In the genomic region with DNA sequence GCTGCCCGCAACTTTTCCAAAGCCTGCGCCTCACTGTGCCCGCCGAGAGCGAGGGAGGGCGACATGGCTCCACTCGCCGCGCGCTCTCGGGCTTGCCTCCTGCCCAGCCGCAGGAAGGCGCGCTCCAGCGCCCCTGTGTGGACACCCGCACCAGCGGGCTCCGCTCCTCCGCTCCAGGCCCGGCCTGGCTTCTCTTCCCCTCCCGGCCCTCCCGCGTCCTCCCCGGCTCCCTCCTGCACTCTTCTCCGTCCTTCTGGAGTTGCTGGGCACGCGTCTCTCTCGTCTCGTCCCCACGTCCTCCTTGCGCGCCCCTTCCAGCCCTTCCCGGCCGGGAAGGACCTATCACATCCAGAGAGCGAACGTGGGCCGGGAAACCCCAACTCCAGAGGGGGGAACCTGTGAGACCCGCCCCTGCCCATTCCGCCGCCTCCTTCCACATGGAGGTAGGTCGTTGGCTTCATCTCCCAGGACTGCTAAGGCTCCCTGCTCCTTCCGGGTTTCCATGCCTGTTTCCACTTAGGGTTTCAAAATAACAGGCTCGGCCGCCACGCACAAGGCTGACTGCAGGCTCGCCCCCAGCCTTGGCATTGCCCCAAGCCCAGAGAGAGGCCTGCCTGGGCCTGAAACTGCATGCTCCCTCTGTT, we compare ENCODE assay signal across 8 cellular contexts.
DNase-seq lines count a peak whose midpoint lies in the region; ATAC-seq, FAIRE-seq and TF ChIP-seq lines count a peak whose summit lies in the region.
"Not testable (repeated sequence)": the region's sequence is repeated elsewhere in the genome, so short reads cannot be mapped to it uniquely, and the experiment has no call there.

No MANE protein-coding gene starts in this region.

- not testable (repeated sequence) for H3K9me3 ChIP-seq in Panc1 (ENCODE audit: control insufficient read depth, insufficient read depth, low read depth, low read length); endothelial cell of umbilical vein (replicated peaks; ENCODE audit: control insufficient read depth, insufficient read depth, low read length); neuronal stem cell (replicated peaks in 1 of 2; ENCODE audit: control insufficient read depth in 2 of 2, insufficient read depth in 1 of 2, low read depth in 1 of 2, low read length in 2 of 2)

- CTCF ChIA-PET in Panc1 (lab: Charles Lee); endothelial cell of umbilical vein (lab: Charles Lee): not testable (repeated sequence)

- H3K18ac ChIP-seq in neuronal stem cell (ENCODE audit: low read length), result peak overlapping the region; percentile 84

- POLR2A ChIA-PET in Panc1 (lab: Charles Lee); endothelial cell of umbilical vein (lab: Charles Lee): not testable (repeated sequence)

- not testable (repeated sequence) for H3K4ac ChIP-seq in neuronal stem cell (ENCODE audit: low read length)

- H4K20me1 ChIP-seq in endothelial cell of umbilical vein (replicated peaks; ENCODE audit: control insufficient read depth, extremely low read depth, insufficient read depth, low read length), result not testable (repeated sequence)

- not testable (repeated sequence) for TF ChIP-seq POLR2A in endothelial cell of umbilical vein (IDR thresholded peaks at IDR 0.05; ENCODE audit: low read depth, low read length)

- not testable (repeated sequence) for H4K91ac ChIP-seq in neuronal stem cell (ENCODE audit: low read depth, low read length, poor library complexity)

- peak overlapping the region; percentile 86 for H4K8ac ChIP-seq in neuronal stem cell (ENCODE audit: low read depth, low read length)

- H3K23ac ChIP-seq in neuronal stem cell (ENCODE audit: low read depth, low read length, poor library complexity), result not testable (repeated sequence)

- peak; percentile 80 for DNase-seq in DMS 273 treated with DMSO at 0.1 percent for 48 hours (lab: John Stamatoyannopoulos, UW)
- peak; percentile 18 for DNase-seq in NCI-H1092 (lab: John Stamatoyannopoulos, UW)
- not testable (repeated sequence) for DNase-seq in Panc1 (ENCODE audit: low read depth, low spot score); endothelial cell of umbilical vein (ENCODE audit: low read depth, low spot score)
- peak; percentile 10 for DNase-seq in iris pigment epithelial cell (ENCODE audit: low read depth)
- DNase-seq in neuronal stem cell (ENCODE audit: low spot score), result peak; percentile 40
- peak in 25 of 49 donors; percentile 16 to 81 (median 40) for DNase-seq in substantia nigra (lab: John Stamatoyannopoulos, UW)

- H3K79me1 ChIP-seq in neuronal stem cell (ENCODE audit: low read depth, low read length), result not testable (repeated sequence)

- H3K9me1 ChIP-seq in endothelial cell of umbilical vein (replicated peaks; ENCODE audit: control insufficient read depth, extremely low read depth, insufficient read depth, low read length), result not testable (repeated sequence)

- H3K27ac ChIP-seq in Panc1 (ENCODE audit: low read length); endothelial cell of umbilical vein (ENCODE audit: insufficient read depth, low read depth, low read length); neuronal stem cell (replicated peaks; ENCODE audit: low read length): not testable (repeated sequence)
- H3K27ac ChIP-seq in substantia nigra (ENCODE audit: low read depth, low read length, poor library complexity, severe bottlenecking), result peak overlapping the region; percentile 35

- not testable (repeated sequence) for H3K4me1 ChIP-seq in Panc1 (ENCODE audit: control insufficient read depth, insufficient read depth, low read length); endothelial cell of umbilical vein (ENCODE audit: control insufficient read depth, extremely low read depth, insufficient read depth, low read length); neuronal stem cell (ENCODE audit: control insufficient read depth in 2 of 2, insufficient read depth in 1 of 2, low read depth in 1 of 2, low read length in 2 of 2)

- peak overlapping the region; percentile 75 for H2BK12ac ChIP-seq in neuronal stem cell (ENCODE audit: low read length)

- H3K4me2 ChIP-seq in endothelial cell of umbilical vein (ENCODE audit: insufficient read depth, low read length), result not testable (repeated sequence)
- H3K4me2 ChIP-seq in neuronal stem cell (ENCODE audit: insufficient read depth, low read length, poor library complexity, severe bottlenecking), result peak overlapping the region; percentile 86

- dilution Hi-C loops in endothelial cell of umbilical vein (cut with MboI; ENCODE audit: extremely low pct_ligation_motif_present, low sequenced_read_pairs), result not testable (repeated sequence)

- no CpG with 5 or more reads among the region's 46 CpGs for WGBS in neuronal stem cell (ENCODE audit: extremely low coverage in 2 of 2, insufficient read length in 2 of 2, insufficient replicate concordance in 1 of 2), 2 donors

- peaks cover 13% of the 10 kb centered on the region for H3K27me3 Mint-ChIP-seq in activated naive CD4-positive, alpha-beta T cell treated with anti-CD3 and anti-CD28 coated beads, Interleukin-2, amount 50 U/mL, for 24 hours

- not testable (repeated sequence) for H3K9ac ChIP-seq in endothelial cell of umbilical vein (replicated peaks; ENCODE audit: extremely low read depth, insufficient read depth, low read length)
- H3K9ac ChIP-seq in neuronal stem cell (ENCODE audit: low read depth, low read length, poor library complexity), result peak overlapping the region; percentile 77

- H2AK5ac ChIP-seq in neuronal stem cell (ENCODE audit: low read depth, low read length), result not testable (repeated sequence)

- intact Hi-C loops in Panc1 (cut with micrococcal nuclease; ENCODE audit: unreplicated experiment), result loop anchor here (5.0 kb wide), 1 partner anchor 167 kb away; no protein-coding TSS in a partner anchor
- intact Hi-C loops in endothelial cell of umbilical vein (cut with micrococcal nuclease), result loop anchor here (5.0 kb wide), 1 partner anchor 167 kb away; no protein-coding TSS in a partner anchor

- FAIRE-seq in endothelial cell of umbilical vein (lab: Jason Lieb, UNC), result not testable (repeated sequence)

- not testable (repeated sequence) for H2AFZ ChIP-seq in endothelial cell of umbilical vein (ENCODE audit: low read depth, low read length)
- H2AFZ ChIP-seq in neuronal stem cell (ENCODE audit: low read length), result peak overlapping the region; percentile 89

- not testable (repeated sequence) for TF ChIP-seq CTCF in Panc1 (IDR thresholded peaks at IDR 0.05)
- peak in 1 of 2 donors; percentile 0 for TF ChIP-seq CTCF in endothelial cell of umbilical vein (IDR thresholded peaks at IDR 0.05; ENCODE audit: extremely low read depth in 1 of 2, insufficient read depth in 1 of 2, low read depth in 1 of 2, low read length in 2 of 2)

- in situ Hi-C loops in Panc1 (cut with HindIII; ENCODE audit: low pct_unique_long_range_greater_than_20kb, low sequenced_read_pairs), result not testable (repeated sequence)

- H3K27ac Mint-ChIP-seq in activated naive CD4-positive, alpha-beta T cell treated with anti-CD3 and anti-CD28 coated beads, Interleukin-2, amount 50 U/mL, for 24 hours, result peak overlapping the region; percentile 65

- not testable (repeated sequence) for H2BK15ac ChIP-seq in neuronal stem cell (ENCODE audit: low read length)

- peaks cover 20% of the 10 kb centered on the region for H3K4me1 Mint-ChIP-seq in activated naive CD4-positive, alpha-beta T cell treated with anti-CD3 and anti-CD28 coated beads, Interleukin-2, amount 50 U/mL, for 24 hours

- peak overlapping the region; percentile 9 for H3K14ac ChIP-seq in neuronal stem cell (ENCODE audit: low read length)

- peak; percentile 94 for ATAC-seq in Panc1

- H3K27me3 ChIP-seq in Panc1 (ENCODE audit: control insufficient read depth, insufficient read depth, low read length); endothelial cell of umbilical vein (ENCODE audit: control insufficient read depth in 2 of 2, insufficient read depth in 2 of 2, low read length in 2 of 2): not testable (repeated sequence)
- H3K27me3 ChIP-seq in neuronal stem cell (ENCODE audit: control insufficient read depth in 3 of 3, insufficient read depth in 3 of 3, low read depth in 1 of 3, low read length in 3 of 3), result peaks cover 0 to 16% (median 4%) of the 10 kb centered on the region in 3 experiments

- H2BK120ac ChIP-seq in neuronal stem cell (ENCODE audit: low read depth, low read length), result not testable (repeated sequence)

- H3K36me3 ChIP-seq in Panc1 (ENCODE audit: control insufficient read depth, insufficient read depth, low read length); endothelial cell of umbilical vein (ENCODE audit: control insufficient read depth in 2 of 2, extremely low read depth in 1 of 2, insufficient read depth in 2 of 2, low read length in 2 of 2); neuronal stem cell (replicated peaks in 1 of 2; ENCODE audit: control insufficient read depth in 2 of 2, insufficient read depth in 2 of 2, low read length in 2 of 2): not testable (repeated sequence)

- H3K9me3 Mint-ChIP-seq in activated naive CD4-positive, alpha-beta T cell treated with anti-CD3 and anti-CD28 coated beads, Interleukin-2, amount 50 U/mL, for 24 hours, result not testable (repeated sequence)

- H3K36me3 Mint-ChIP-seq in activated naive CD4-positive, alpha-beta T cell treated with anti-CD3 and anti-CD28 coated beads, Interleukin-2, amount 50 U/mL, for 24 hours, result not testable (repeated sequence)

- not testable (repeated sequence) for BruUV-seq in Panc1 (replicated peaks; lab: Mats Ljungman, UMichigan); endothelial cell of umbilical vein (replicated peaks; lab: Mats Ljungman, UMichigan)

- H3K4me3 ChIP-seq in Panc1 (ENCODE audit: low read depth in 2 of 2, low read length in 2 of 2) (peak overlapping the region; percentile 15 to 39), neuronal stem cell (ENCODE audit: low read length in 2 of 2) (peak overlapping the region; percentile 32 to 73)
- H3K4me3 ChIP-seq in endothelial cell of umbilical vein (replicated peaks in 1 of 3; ENCODE audit: insufficient read depth in 1 of 3, low read depth in 1 of 3, low read length in 3 of 3), result not testable (repeated sequence)

- H3K4me3 Mint-ChIP-seq in activated naive CD4-positive, alpha-beta T cell treated with anti-CD3 and anti-CD28 coated beads, Interleukin-2, amount 50 U/mL, for 24 hours, result peak overlapping the region; percentile 79

- H3K79me2 ChIP-seq in endothelial cell of umbilical vein (ENCODE audit: control insufficient read depth, insufficient read depth, low read length), result not testable (repeated sequence)

- H2BK5ac ChIP-seq in neuronal stem cell (ENCODE audit: low read length), result peak overlapping the region; percentile 53

TF ChIP-seq in endothelial cell of umbilical vein, 7 proteins besides CTCF, POLR2A, EP300 and RAD21:
- peak; percentile 71 for TF ChIP-seq EZH2 (IDR thresholded peaks at IDR 0.05; ENCODE audit: borderline replicate concordance, low read depth, low read length, severe bottlenecking)
TF ChIP-seq in endothelial cell of umbilical vein: peak in this region for 1; not testable (repeated sequence) for 6.
